In genomic region chrX:121569609-121570008, GRCh38 we compare ENCODE assay signal across 21 cellular contexts.
DNase-seq lines count a peak whose midpoint lies in the region; ATAC-seq and TF ChIP-seq lines count a peak whose summit lies in the region.
"Had no signal": no experiment of that assay in that cellular context is flagged by ENCODE, and none has a peak within 500 bp of the region (broad histone marks: within the 10 kb centered on the region; RNA-seq: fewer than 3 reads in every experiment).

No MANE protein-coding gene starts in this region.

- H3K9me3 ChIP-seq in stomach: peaks cover 0 to 5% (median 0%) of the 10 kb centered on the region in 4 donors
- H3K9me3 ChIP-seq: Caco-2, ovary, testis had no signal

- H3K27me3 ChIP-seq in stomach: no peaks in the 10 kb centered on the region
- H3K27me3 ChIP-seq: ovary, spleen, testis had no signal

- H3K27ac ChIP-seq in stomach: no peak overlapping the region
- H3K27ac ChIP-seq: ovary, spleen, testis had no signal

- no peaks in the 10 kb centered on the region for H3K36me3 ChIP-seq in stomach
- H3K36me3 ChIP-seq: ovary, spleen had no signal

- DNase-seq in GM19238 (ENCODE audit: insufficient read length, low spot score) (no peak), stomach (no peak), UCSD-AML1 (lab: John Stamatoyannopoulos, UW; ENCODE audit: unreplicated experiment) (no peak), sciatic nerve (ENCODE audit: low spot score) (no peak)
- DNase-seq: activated naive CD4-positive, alpha-beta T cell treated with anti-CD3 and anti-CD28 coated beads for 36 hours; Caco-2; effector CD8-positive, alpha-beta T cell; foreskin fibroblast; HFFc6; IMR-90; midbrain; NCI-H1092; NCI-H226; OCI-M1; ovary; spleen; testis had no signal

- TF ChIP-seq CTCF in stomach (IDR thresholded peaks at IDR 0.05): no peak

- WGBS in stomach, 5 donors: 65 to 85% (median 76%) methylated on average over 4 of the region's 4 CpGs

- no peak for TF ChIP-seq POLR2A in stomach (IDR thresholded peaks at IDR 0.05)

- H3K4me3 ChIP-seq in stomach: no peak overlapping the region
- H3K4me3 ChIP-seq: ovary, spleen, testis had no signal

- H3K4me1 ChIP-seq in stomach: no peaks in the 10 kb centered on the region
- H3K4me1 ChIP-seq: Caco-2, spleen, testis had no signal

- ATAC-seq in GM18498 (IDR thresholded peaks at IDR 0.05; ENCODE audit: unreplicated experiment) (peak; percentile 82), GM19452 (IDR thresholded peaks at IDR 0.05; ENCODE audit: unreplicated experiment) (peak; percentile 72), HG02852 (IDR thresholded peaks at IDR 0.05; ENCODE audit: unreplicated experiment) (peak; percentile 72), HG03469 (IDR thresholded peaks at IDR 0.05; ENCODE audit: unreplicated experiment) (peak; percentile 71), sciatic nerve (no peak)

- no peak for TF ChIP-seq EP300 in stomach (IDR thresholded peaks at IDR 0.05)

- intact Hi-C loops in stomach (cut with DNase I; ENCODE audit: low total_unique reads) (no loop called here), sciatic nerve (cut with DNase I) (no loop called here)
